22 cellular contexts compared by ENCODE assay signal in the genomic region with DNA sequence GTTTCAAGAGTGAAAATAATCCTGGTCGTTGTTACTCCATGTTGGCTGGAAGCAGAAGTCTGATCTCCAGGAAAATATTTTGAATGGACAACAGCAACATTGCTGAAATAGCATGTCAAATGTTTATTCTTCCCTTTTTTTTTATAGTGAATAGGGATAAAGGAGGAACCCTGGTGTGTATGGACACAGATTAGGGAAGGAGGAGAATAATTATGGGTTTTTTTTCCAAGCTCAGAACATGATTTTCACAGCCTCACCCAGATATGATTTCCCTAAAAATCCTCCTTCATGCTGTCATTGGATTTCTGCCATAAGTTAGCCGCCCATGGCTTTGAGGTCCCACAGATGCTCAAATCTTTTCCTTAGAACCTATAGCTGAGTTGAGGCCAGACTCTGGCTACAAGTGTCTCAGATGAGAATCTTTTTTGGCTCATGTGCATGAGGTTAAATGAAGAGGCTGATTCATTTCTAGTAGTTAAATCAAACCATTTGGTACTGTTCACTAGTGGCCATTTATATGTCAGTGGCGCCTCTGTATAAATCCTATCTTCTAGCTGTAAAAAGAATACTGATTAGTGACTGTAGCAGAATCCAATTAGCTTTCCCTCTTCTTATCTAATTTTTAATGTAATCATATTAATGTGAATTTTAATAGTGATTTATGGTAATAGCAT.
DNase-seq lines count a peak whose midpoint lies in the region; ATAC-seq and TF ChIP-seq lines count a peak whose summit lies in the region.
"Had no signal": no experiment of that assay in that cellular context is flagged by ENCODE, and none has a peak within 500 bp of the region (broad histone marks: within the 10 kb centered on the region; RNA-seq: fewer than 3 reads in every experiment).

No MANE protein-coding gene starts in this region.

- TF ChIP-seq POLR2A in suprapubic skin (IDR thresholded peaks at IDR 0.05) (no peak), testis (IDR thresholded peaks at IDR 0.05) (no peak)

- peak; percentile 16 for ATAC-seq in Right ventricle myocardium inferior
- ATAC-seq in left ventricle myocardium superior, result no peak
- ATAC-seq: HCT116, PC-3 had no signal

- no peak for DNase-seq in Right ventricle myocardium inferior (ENCODE audit: missing footprints)
- no peak for DNase-seq in left ventricle myocardium superior
- no peak for DNase-seq in SK-N-MC (ENCODE audit: low read depth, low spot score)
- DNase-seq in left kidney (ENCODE audit: low read depth, low spot score), result peak; percentile 26
- no peak for DNase-seq in suprapubic skin (ENCODE audit: low spot score in 2 of 2)
- DNase-seq in GDM1 (lab: John Stamatoyannopoulos, UW), result no peak
- DNase-seq in testis, result no peak
- DNase-seq: 8988T; DMS153; DND-41; NCI-H1092; NCI-H1417 treated with DMSO at 0.1 percent for 48 hours; NCI-H1694 treated with DMSO at 0.1 percent for 48 hours; NCI-H2081; NCI-H2171; NCI-H510A; NCI-H69; NK-92 treated with Interleukin-12 subunit alpha and Interleukin-12 subunit beta, amount 100 ng/mL, for 24 hours; PC-3; SHP77 had no signal

- H3K4me3 ChIP-seq in SK-N-MC (peak overlapping the region; percentile 31; the same call in 1 of the 2 replicates), suprapubic skin (no peak overlapping the region), testis (no peak overlapping the region)

- no peak for TF ChIP-seq EP300 in suprapubic skin (IDR thresholded peaks at IDR 0.05)

- H3K27me3 ChIP-seq in suprapubic skin (no peaks in the 10 kb centered on the region), testis (no peaks in the 10 kb centered on the region)

- H3K27ac ChIP-seq in SK-N-MC, result peak overlapping the region; percentile 74
- no peak overlapping the region for H3K27ac ChIP-seq in suprapubic skin
- H3K27ac ChIP-seq in testis, result no peak overlapping the region
- H3K27ac ChIP-seq: HL-60 had no signal

- intact Hi-C loops in Right ventricle myocardium inferior (cut with DNase I), result no loop called here
- intact Hi-C loops in left ventricle myocardium superior (cut with micrococcal nuclease), result no loop called here
- intact Hi-C loops in testis (cut with DNase I; ENCODE audit: low total_unique reads), result no loop called here

- H3K4me1 ChIP-seq in suprapubic skin, result no peaks in the 10 kb centered on the region
- no peaks in the 10 kb centered on the region for H3K4me1 ChIP-seq in testis

- TF ChIP-seq CTCF in suprapubic skin (IDR thresholded peaks at IDR 0.05), result no peak
- no peak for TF ChIP-seq CTCF in testis (IDR thresholded peaks at IDR 0.05)

- H3K9ac ChIP-seq in SK-N-MC (ENCODE audit: insufficient read length), result no peak overlapping the region

- H3K36me3 ChIP-seq in SK-N-MC (ENCODE audit: insufficient read depth, low read length), result 0 out of 2 replicates have a peak, but pooled peaks cover 4% of the 10 kb centered on the region
- H3K36me3 ChIP-seq in suprapubic skin, result no peaks in the 10 kb centered on the region
- no peaks in the 10 kb centered on the region for H3K36me3 ChIP-seq in testis (ENCODE audit: low read depth, missing control alignments)

- no peaks in the 10 kb centered on the region; the same call in 1 of the 2 replicates for H3K9me3 ChIP-seq in SK-N-MC (ENCODE audit: low read depth, low read length)
- H3K9me3 ChIP-seq in suprapubic skin, result peaks cover 4% of the 10 kb centered on the region
- no peaks in the 10 kb centered on the region for H3K9me3 ChIP-seq in testis

- 83% methylated on average over 3 of the region's 3 CpGs for WGBS in suprapubic skin
- WGBS in testis, 2 donors, result 76 to 80% methylated on average over 3 of the region's 3 CpGs
